ENCODE assay signal across 16 cellular contexts in the genomic region with DNA sequence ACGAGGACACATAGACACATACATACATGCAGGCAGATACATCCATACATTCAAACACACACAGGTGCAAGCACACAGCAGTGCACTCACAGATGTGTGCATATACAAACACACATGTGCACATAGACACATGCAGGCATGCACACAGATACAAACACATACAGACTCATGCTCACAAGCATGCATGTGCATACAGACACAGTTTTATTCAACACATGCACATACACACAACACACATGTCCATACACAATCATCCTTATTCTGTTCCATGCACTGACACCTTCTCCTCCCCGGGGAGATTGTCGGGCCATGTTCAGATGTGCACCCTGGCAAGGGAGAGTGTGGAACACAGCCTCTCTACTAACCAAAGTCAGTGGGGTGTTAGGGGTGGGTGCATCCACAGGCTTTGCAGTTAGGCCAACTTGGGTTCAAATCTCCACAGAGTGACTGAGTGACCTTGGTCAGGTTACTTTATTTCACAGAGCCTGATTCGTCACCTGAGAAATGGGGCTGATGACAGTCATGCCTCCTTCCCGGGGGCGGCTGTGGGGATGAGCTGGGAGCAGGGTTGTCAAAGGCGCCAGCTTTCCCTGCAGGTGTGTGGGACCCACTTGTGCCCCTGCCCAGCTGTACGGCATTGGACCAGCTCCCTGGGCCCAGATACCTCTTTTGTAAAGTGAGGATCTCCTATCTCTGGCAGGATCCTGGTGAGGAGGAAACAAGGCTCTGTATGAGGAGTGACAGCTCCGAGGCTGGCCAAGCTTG.
"Had no signal": no experiment of that assay in that cellular context is flagged by ENCODE, and none has a peak within 500 bp of the region (broad histone marks: within the 10 kb centered on the region; RNA-seq: fewer than 3 reads in every experiment).

No MANE protein-coding gene starts in this region.

- H3K9me3 Mint-ChIP-seq: activated CD8-positive, alpha-beta T cell treated with anti-CD3 and anti-CD28 coated beads for 36 hours; nephron; stimulated activated naive CD8-positive, alpha-beta T cell treated with anti-CD3 and anti-CD28 coated beads, Interleukin-15, Interleukin-2, amounts not matched to agents 100 ng/mL and 50 ng/mL, for 24 hours had no signal

- H3K4me3 Mint-ChIP-seq: activated CD8-positive, alpha-beta T cell treated with anti-CD3 and anti-CD28 coated beads for 36 hours; nephron; stimulated activated naive CD8-positive, alpha-beta T cell treated with anti-CD3 and anti-CD28 coated beads, Interleukin-15, Interleukin-2, amounts not matched to agents 100 ng/mL and 50 ng/mL, for 24 hours had no signal

- H3K36me3 ChIP-seq: esophagus muscularis mucosa, sigmoid colon had no signal

- ATAC-seq: left colon, mucosa of descending colon, psoas muscle had no signal

- H3K4me1 ChIP-seq: psoas muscle had no signal

- H3K4me3 ChIP-seq: dorsolateral prefrontal cortex, esophagus muscularis mucosa, mucosa of descending colon, psoas muscle, sigmoid colon, testis had no signal

- H3K9me3 ChIP-seq: esophagus muscularis mucosa, mucosa of descending colon, psoas muscle, sigmoid colon, testis had no signal

- H3K27ac ChIP-seq: dorsolateral prefrontal cortex, esophagus muscularis mucosa, psoas muscle, sigmoid colon, testis had no signal

- H3K27me3 ChIP-seq: dorsolateral prefrontal cortex, esophagus muscularis mucosa, sigmoid colon, testis had no signal

- H3K27me3 Mint-ChIP-seq: activated CD8-positive, alpha-beta T cell treated with anti-CD3 and anti-CD28 coated beads for 36 hours; stimulated activated naive CD8-positive, alpha-beta T cell treated with anti-CD3 and anti-CD28 coated beads, Interleukin-15, Interleukin-2, amounts not matched to agents 100 ng/mL and 50 ng/mL, for 24 hours had no signal

- DNase-seq: activated CD4-positive, alpha-beta T cell treated with anti-CD3 and anti-CD28 coated beads for 1 hour; activated CD8-positive, alpha-beta memory T cell treated with anti-CD3 and anti-CD28 coated beads, Interleukin-2, amount 50 U/mL, for 4 hours; activated CD8-positive, alpha-beta T cell treated with anti-CD3 and anti-CD28 coated beads for 36 hours; activated naive CD4-positive, alpha-beta T cell treated with anti-CD3 and anti-CD28 coated beads, Interleukin-2, amount 50 U/mL, for 16 hours; amniotic stem cell; dorsolateral prefrontal cortex; left colon; mucosa of descending colon; occipital lobe; psoas muscle; sigmoid colon; T-helper 9 cell; testis had no signal
